2 cellular contexts compared by ENCODE assay signal in the genomic region with DNA sequence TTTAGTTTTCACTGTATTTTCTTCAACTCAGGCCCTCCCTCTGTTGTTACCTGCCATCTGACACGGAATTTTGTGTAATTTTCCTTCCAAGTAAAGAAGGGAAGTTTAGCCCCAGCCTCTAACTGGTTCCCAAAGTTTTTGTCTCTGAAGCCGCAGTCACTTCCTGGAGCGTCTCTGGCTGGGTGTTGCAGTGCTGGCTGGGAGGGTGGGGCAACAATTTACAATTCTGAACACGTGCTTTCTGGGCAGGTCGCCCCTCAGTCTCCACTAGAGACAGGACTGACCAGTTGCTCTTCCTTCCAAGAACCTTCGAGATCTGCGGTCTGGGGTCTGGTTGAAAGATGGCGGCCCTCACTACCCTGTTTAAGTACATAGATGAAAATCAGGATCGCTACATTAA.
TF ChIP-seq lines count a peak whose summit lies in the region.

No MANE protein-coding gene starts in this region.

TF ChIP-seq in Ishikawa, 13 proteins besides CTCF, POLR2A, EP300 and RAD21:
- TF ChIP-seq, protein P1, sequence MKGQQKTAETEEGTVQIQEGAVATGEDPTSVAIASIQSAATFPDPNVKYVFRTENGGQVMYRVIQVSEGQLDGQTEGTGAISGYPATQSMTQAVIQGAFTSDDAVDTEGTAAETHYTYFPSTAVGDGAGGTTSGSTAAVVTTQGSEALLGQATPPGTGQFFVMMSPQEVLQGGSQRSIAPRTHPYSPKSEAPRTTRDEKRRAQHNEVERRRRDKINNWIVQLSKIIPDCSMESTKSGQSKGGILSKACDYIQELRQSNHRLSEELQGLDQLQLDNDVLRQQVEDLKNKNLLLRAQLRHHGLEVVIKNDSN (IDR thresholded peaks at IDR 0.05): peak; percentile 82
- TF ChIP-seq NFIC (IDR thresholded peaks at IDR 0.05) (0 out of 2 replicates have a peak, but pooled peaks have one; percentile 38), ZBTB7A (IDR thresholded peaks at IDR 0.05; ENCODE audit: low read depth) (no peak), TEAD4 (IDR thresholded peaks at IDR 0.05) (0 out of 2 replicates have a peak, but pooled peaks have one; percentile 5), YY1 (IDR thresholded peaks at IDR 0.05; ENCODE audit: low read depth) (no peak)
- TF ChIP-seq, protein P2, sequence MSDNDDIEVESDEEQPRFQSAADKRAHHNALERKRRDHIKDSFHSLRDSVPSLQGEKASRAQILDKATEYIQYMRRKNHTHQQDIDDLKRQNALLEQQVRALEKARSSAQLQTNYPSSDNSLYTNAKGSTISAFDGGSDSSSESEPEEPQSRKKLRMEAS (IDR thresholded peaks at IDR 0.05): peak; percentile 93

TF ChIP-seq in endothelial cell of umbilical vein, 7 proteins besides CTCF, POLR2A, EP300 and RAD21 (continued from another document):
- TF ChIP-seq, protein P2 (IDR thresholded peaks at IDR 0.05; ENCODE audit: insufficient read depth, insufficient read length): peak; percentile 27
- TF ChIP-seq POLR2AphosphoS5 (IDR thresholded peaks at IDR 0.05; ENCODE audit: insufficient read depth, low read depth, low read length): no peak
